1 cellular context compared by ENCODE assay signal in the genomic region with DNA sequence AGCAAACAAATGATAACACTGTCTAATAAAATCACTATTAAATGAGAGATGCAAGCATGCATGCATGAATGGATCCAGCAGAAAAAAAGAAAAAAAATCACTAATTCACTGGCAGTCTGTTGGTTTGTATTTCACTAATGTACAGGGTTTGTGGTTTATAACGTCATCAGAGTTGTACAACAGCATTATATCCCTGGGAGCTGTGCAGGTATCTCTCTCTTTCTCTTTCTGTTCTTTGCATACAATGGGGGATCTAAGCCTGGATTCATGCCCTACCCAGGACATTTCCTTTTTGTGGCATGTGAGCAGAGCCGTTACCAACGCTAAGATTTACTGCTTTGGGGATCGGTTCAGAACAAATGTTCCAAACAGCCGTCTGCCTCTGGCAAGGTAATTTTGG.
TF ChIP-seq lines count a peak whose summit lies in the region.

No MANE protein-coding gene starts in this region.

TF ChIP-seq in H1, 55 proteins besides CTCF, POLR2A, EP300 and RAD21 (continued from another document):
- TF ChIP-seq, protein P1, sequence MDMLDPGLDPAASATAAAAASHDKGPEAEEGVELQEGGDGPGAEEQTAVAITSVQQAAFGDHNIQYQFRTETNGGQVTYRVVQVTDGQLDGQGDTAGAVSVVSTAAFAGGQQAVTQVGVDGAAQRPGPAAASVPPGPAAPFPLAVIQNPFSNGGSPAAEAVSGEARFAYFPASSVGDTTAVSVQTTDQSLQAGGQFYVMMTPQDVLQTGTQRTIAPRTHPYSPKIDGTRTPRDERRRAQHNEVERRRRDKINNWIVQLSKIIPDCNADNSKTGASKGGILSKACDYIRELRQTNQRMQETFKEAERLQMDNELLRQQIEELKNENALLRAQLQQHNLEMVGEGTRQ (IDR thresholded peaks at IDR 0.05; ENCODE audit: low read length) = no peak
- no peak for TF ChIP-seq SIX5 (IDR thresholded peaks at IDR 0.05; ENCODE audit: low read depth, low read length)
- TF ChIP-seq RBBP5 (IDR thresholded peaks at IDR 0.05; ENCODE audit: borderline replicate concordance, low read depth, low read length) = no peak
- no peak for TF ChIP-seq KDM5A (IDR thresholded peaks at IDR 0.05; ENCODE audit: low read length)
- no peak for TF ChIP-seq TAF1 (IDR thresholded peaks at IDR 0.05; ENCODE audit: low read depth, low read length)
- no peak for TF ChIP-seq KDM1A (IDR thresholded peaks at IDR 0.05; ENCODE audit: borderline replicate concordance, low read length)
- TF ChIP-seq YY1 (IDR thresholded peaks at IDR 0.05; ENCODE audit: low read depth, low read length) = no peak
